In the genomic region with DNA sequence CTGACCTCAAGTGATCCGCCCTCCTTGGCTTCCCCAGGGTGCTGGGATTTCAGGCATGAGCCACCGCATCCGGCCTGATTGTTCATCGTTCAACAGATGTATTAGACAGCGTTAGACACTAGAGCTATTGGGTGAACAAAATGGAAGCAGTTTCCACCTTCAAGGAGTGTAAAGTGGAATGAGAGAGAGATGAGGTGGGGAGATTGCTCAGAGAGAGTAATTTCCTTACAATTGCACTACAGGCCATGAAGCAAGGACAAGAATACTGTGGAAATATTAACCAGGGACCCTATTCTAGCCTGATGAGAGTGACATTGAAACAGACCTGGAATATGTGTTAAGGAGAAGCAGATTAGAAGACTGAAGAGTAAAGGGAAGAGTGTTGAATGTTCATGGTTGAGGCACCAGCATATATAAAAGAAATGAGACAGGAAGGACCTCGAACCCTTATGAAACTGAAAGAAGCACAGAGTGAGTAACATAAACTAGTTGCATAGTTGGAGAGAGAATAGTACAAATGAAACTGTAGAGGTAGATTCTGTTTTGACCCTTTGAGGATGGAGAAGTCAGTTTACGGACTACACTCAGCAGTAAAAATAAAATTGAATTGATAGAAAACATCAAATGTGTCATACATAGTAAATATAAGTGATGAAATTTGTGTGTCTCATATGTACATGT, we compare ENCODE assay signal across 11 cellular contexts. TPM values are rescaled to one million over a fixed set of nuclear protein-coding genes. Genes with fewer than 3 reads are reported as not detected.
DNase-seq lines count a peak whose midpoint lies in the region; ATAC-seq, FAIRE-seq and TF ChIP-seq lines count a peak whose summit lies in the region.
"Had no signal": no experiment of that assay in that cellular context is flagged by ENCODE, and none has a peak within 500 bp of the region (broad histone marks: within the 10 kb centered on the region; RNA-seq: fewer than 3 reads in every experiment).

No MANE protein-coding gene starts in this region.

- no peaks in the 10 kb centered on the region for H3K27me3 ChIP-seq in trophoblast cell (ENCODE audit: insufficient read depth, low read length)

- no peak overlapping the region for H2BK5ac ChIP-seq in trophoblast cell (ENCODE audit: low read depth, low read length, poor library complexity)

- H3K14ac ChIP-seq in trophoblast cell (ENCODE audit: low read length) = no peak overlapping the region

- WGBS in trophoblast cell (ENCODE audit: extremely low coverage, insufficient coverage, insufficient read length) = no CpG with 5 or more reads among the region's 7 CpGs

- H3K4me2 ChIP-seq in trophoblast cell (ENCODE audit: low read length) = no peak overlapping the region

- H3K27ac ChIP-seq in RWPE1 (no peak overlapping the region), trophoblast cell (ENCODE audit: low read depth, low read length) (no peak overlapping the region)

- H3K4me1 ChIP-seq in trophoblast cell (ENCODE audit: control insufficient read depth in 1 of 2, insufficient read depth in 2 of 2, low read length in 2 of 2) = no peaks in the 10 kb centered on the region

- no peak overlapping the region for H3K9ac ChIP-seq in trophoblast cell (ENCODE audit: low read length)

- peaks cover 4% of the 10 kb centered on the region for H3K79me2 ChIP-seq in trophoblast cell (ENCODE audit: control insufficient read depth, insufficient read depth, low read length, poor library complexity)

- DNase-seq in activated naive CD8-positive, alpha-beta T cell treated with anti-CD3 and anti-CD28 coated beads, Interleukin-2, amount 10 ng/mL, durations not matched to agents 7 days and 5 days = no peak
- DNase-seq in RWPE1 (ENCODE audit: low spot score) (no peak), frontal cortex (ENCODE audit: low spot score in 2 of 2) (no peak), HuH-7.5 (ENCODE audit: low spot score) (no peak), trophoblast cell (no peak)
- DNase-seq: effector CD8-positive, alpha-beta T cell; EL; NCI-H2107 had no signal

- no peak overlapping the region for H4K8ac ChIP-seq in trophoblast cell (ENCODE audit: low read depth, low read length)

- H3K4me1 Mint-ChIP-seq in activated naive CD8-positive, alpha-beta T cell treated with anti-CD3 and anti-CD28 coated beads, Interleukin-2, amount 10 ng/mL, durations not matched to agents 7 days and 5 days = peaks cover 19% of the 10 kb centered on the region

- no peaks in the 10 kb centered on the region for H3K36me3 ChIP-seq in trophoblast cell (ENCODE audit: control insufficient read depth in 1 of 2, insufficient read depth in 2 of 2, low read length in 2 of 2)

- no peak overlapping the region for H2BK12ac ChIP-seq in trophoblast cell (ENCODE audit: low read length)

- no peak for TF ChIP-seq CTCF in RWPE1 (conservative IDR thresholded peaks at IDR 0.05; ENCODE audit: low read depth)

- CTCF ChIA-PET in RWPE1 (lab: Yijun Ruan, JAX) = interaction anchor here (0.7 kb wide), 1 partner anchor 121 kb away, joined by 3 read pairs; no protein-coding TSS in a partner anchor

- no peaks in the 10 kb centered on the region for H3K9me3 Mint-ChIP-seq in activated naive CD8-positive, alpha-beta T cell treated with anti-CD3 and anti-CD28 coated beads, Interleukin-2, amount 10 ng/mL, durations not matched to agents 7 days and 5 days

- H3K36me3 Mint-ChIP-seq in activated naive CD8-positive, alpha-beta T cell treated with anti-CD3 and anti-CD28 coated beads, Interleukin-2, amount 10 ng/mL, durations not matched to agents 7 days and 5 days = peaks cover 8% of the 10 kb centered on the region

- H2AFZ ChIP-seq in trophoblast cell (ENCODE audit: insufficient read depth, low read length, poor library complexity) = no peak overlapping the region

- FAIRE-seq in frontal cortex (lab: Jason Lieb, UNC) = no peak

- peak overlapping the region; percentile 96 for H3K27ac Mint-ChIP-seq in activated naive CD8-positive, alpha-beta T cell treated with anti-CD3 and anti-CD28 coated beads, Interleukin-2, amount 10 ng/mL, durations not matched to agents 7 days and 5 days

- no peaks in the 10 kb centered on the region for H3K27me3 Mint-ChIP-seq in activated naive CD8-positive, alpha-beta T cell treated with anti-CD3 and anti-CD28 coated beads, Interleukin-2, amount 10 ng/mL, durations not matched to agents 7 days and 5 days

- H3K18ac ChIP-seq in trophoblast cell (ENCODE audit: low read length) = no peak overlapping the region

- H3K4me3 Mint-ChIP-seq in activated naive CD8-positive, alpha-beta T cell treated with anti-CD3 and anti-CD28 coated beads, Interleukin-2, amount 10 ng/mL, durations not matched to agents 7 days and 5 days = peak overlapping the region; percentile 69

- H3K4me3 ChIP-seq in trophoblast cell (ENCODE audit: low read depth, low read length) = no peak overlapping the region

- no peak overlapping the region for H2BK120ac ChIP-seq in trophoblast cell (ENCODE audit: insufficient read depth, low read length, poor library complexity)

- no peak overlapping the region for H3K23ac ChIP-seq in trophoblast cell (ENCODE audit: low read length)

- no peaks in the 10 kb centered on the region for H3K79me1 ChIP-seq in trophoblast cell (ENCODE audit: low read length)

- no peaks in the 10 kb centered on the region for H3K9me3 ChIP-seq in trophoblast cell (ENCODE audit: insufficient read depth, low read depth, low read length)

- no peak overlapping the region for H3K4ac ChIP-seq in trophoblast cell (ENCODE audit: low read depth, low read length)

- no peak overlapping the region for H4K12ac ChIP-seq in trophoblast cell (ENCODE audit: low read depth, low read length)

- ATAC-seq in GM18508 (IDR thresholded peaks at IDR 0.05; ENCODE audit: insufficient read depth, unreplicated experiment) (peak; percentile 72), GM21381 (IDR thresholded peaks at IDR 0.05; ENCODE audit: unreplicated experiment) (peak; percentile 84), HG03280 (IDR thresholded peaks at IDR 0.05; ENCODE audit: unreplicated experiment) (peak; percentile 74)
- peak; percentile 90 for ATAC-seq in activated naive CD8-positive, alpha-beta T cell treated with anti-CD3 and anti-CD28 coated beads, Interleukin-2, amount 10 ng/mL, durations not matched to agents 7 days and 5 days (ENCODE audit: low read depth)

- POLR2A ChIA-PET in activated naive CD8-positive, alpha-beta T cell treated with anti-CD3 and anti-CD28 coated beads, Interleukin-2, amount 10 ng/mL, durations not matched to agents 7 days and 5 days (lab: Charles Lee) = interaction anchor here (0.6 to 0.8 kb wide), 2 partner anchors 12 to 23 kb away, joined by 3 to 6 read pairs; no protein-coding TSS in a partner anchor
- POLR2A ChIA-PET in RWPE1 (lab: Yijun Ruan, JAX; ENCODE audit: low non-redundant PET) = no interaction called here

- no peak overlapping the region for H4K91ac ChIP-seq in trophoblast cell (ENCODE audit: low read depth, low read length)

- H2AK5ac ChIP-seq in trophoblast cell (ENCODE audit: low read length) = no peak overlapping the region

RNA-seq across cellular contexts. Expression of gene RTF1, which starts 7.2 kb away (rescaled TPM):
- 10 to 100 TPM; 38.1 to 39.2 TPM for total RNA-seq in activated naive CD8-positive, alpha-beta T cell treated with anti-CD3 and anti-CD28 coated beads, Interleukin-2, amount 10 ng/mL, durations not matched to agents 7 days and 5 days
- total RNA-seq in frontal cortex = 56.3 TPM
- 38.4 and 40.9 TPM in 2 replicates for polyA plus RNA-seq in trophoblast cell (2013)

RNA-seq across cellular contexts. Expression of gene NDUFAF1, which starts 21.8 kb away (rescaled TPM):
- total RNA-seq in activated naive CD8-positive, alpha-beta T cell treated with anti-CD3 and anti-CD28 coated beads, Interleukin-2, amount 10 ng/mL, durations not matched to agents 7 days and 5 days = 10 to 100 TPM; 10.5 to 11.8 TPM
- 28.5 TPM for total RNA-seq in frontal cortex
- polyA plus RNA-seq in trophoblast cell (2013) = 14.9 and 15.0 TPM in 2 replicates
